ENCODE assay signal across 8 cellular contexts in the genomic region with DNA sequence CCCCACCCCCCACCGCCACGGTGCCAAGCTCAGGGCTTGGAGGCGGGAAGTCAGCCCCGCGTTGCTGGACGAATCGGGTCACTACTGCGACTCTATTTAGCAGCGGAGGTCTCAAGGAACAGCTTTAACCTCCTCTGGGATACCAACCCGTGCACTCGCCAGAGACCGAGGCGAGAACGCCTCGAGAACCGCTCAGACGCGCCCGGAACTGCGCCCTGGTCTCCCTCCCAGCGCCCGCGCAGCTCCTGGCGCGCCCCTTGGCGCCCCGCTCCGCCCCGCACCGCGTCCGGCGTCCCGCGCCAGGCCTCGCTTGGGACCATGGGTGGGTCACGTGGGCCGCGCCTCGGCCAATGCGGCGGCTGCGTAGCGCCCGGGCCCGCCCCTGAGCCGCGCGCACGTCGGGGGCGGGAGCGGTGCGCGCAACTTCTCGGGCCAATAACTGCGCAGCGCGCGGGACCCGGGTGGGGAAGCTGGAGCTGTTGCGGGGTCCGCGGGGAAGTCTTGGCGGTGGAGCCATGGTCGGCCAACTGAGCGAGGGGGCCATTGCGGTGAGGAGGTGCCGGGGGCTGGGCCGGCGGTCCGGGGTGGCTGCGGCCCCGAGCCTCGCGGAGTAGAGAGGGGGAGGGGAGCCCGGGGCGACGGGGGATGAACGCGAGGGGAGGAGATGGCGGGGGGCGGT. TPM values are rescaled to one million over a fixed set of nuclear protein-coding genes. Genes with fewer than 3 reads are reported as not detected.
A peak's percentile ranks its signal among the peaks of the same experiment; 100 is the strongest.
DNase-seq lines count a peak whose midpoint lies in the region; ATAC-seq, FAIRE-seq and TF ChIP-seq lines count a peak whose summit lies in the region.

A gene (plus strand): TSS at position 427 of the 679 bp plus-strand sequence. CDS start 89 bp downstream, at position 516.
A gene with protein sequence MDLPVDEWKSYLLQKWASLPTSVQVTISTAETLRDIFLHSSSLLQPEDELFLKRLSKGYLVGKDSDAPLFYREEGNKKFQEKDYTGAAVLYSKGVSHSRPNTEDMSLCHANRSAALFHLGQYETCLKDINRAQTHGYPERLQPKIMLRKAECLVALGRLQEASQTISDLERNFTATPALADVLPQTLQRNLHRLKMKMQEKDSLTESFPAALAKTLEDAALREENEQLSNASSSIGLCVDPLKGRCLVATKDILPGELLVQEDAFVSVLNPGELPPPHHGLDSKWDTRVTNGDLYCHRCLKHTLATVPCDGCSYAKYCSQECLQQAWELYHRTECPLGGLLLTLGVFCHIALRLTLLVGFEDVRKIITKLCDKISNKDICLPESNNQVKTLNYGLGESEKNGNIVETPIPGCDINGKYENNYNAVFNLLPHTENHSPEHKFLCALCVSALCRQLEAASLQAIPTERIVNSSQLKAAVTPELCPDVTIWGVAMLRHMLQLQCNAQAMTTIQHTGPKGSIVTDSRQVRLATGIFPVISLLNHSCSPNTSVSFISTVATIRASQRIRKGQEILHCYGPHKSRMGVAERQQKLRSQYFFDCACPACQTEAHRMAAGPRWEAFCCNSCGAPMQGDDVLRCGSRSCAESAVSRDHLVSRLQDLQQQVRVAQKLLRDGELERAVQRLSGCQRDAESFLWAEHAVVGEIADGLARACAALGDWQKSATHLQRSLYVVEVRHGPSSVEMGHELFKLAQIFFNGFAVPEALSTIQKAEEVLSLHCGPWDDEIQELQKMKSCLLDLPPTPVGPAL (minus strand): TSS at position 324 of the 679 bp plus-strand sequence. CDS start 1,908 bp downstream, outside the sequence.

- no peaks in the 10 kb centered on the region for H3K27me3 ChIP-seq in AG04450 (ENCODE audit: control insufficient read depth, insufficient read depth, low read length)

- DNase-seq in AG04450 (ENCODE audit: low read depth, low spot score) (peak; percentile 33), NCI-H345 (lab: John Stamatoyannopoulos, UW) (peak; percentile 85), kidney (peak; percentile 95)
- DNase-seq in central memory CD4-positive, alpha-beta T cell, result peak; percentile 88
- peak; percentile 73 to 88 (median 74) for DNase-seq in stimulated activated CD4-positive, alpha-beta T cell treated with anti-CD3 and anti-CD28 coated beads, Interleukin-12 subunit alpha, Interleukin-12 subunit beta, amount 100 ng/mL, for 48 hours (ENCODE audit: low read depth in 2 of 3, low spot score in 1 of 3)

- intact Hi-C loops in kidney (cut with DNase I), result no loop called here

- H3K27ac ChIP-seq in AG04450 (ENCODE audit: low read depth, low read length) (no peak within 1 kb of the TSS), kidney (ENCODE audit: low read depth in 2 of 2, low read length in 2 of 2) (peak within 1 kb of the TSS; percentile 67 to 76)

- peaks cover 6 to 7% of the 10 kb centered on the region in 2 donors for H3K4me1 ChIP-seq in kidney (ENCODE audit: control insufficient read depth in 1 of 2, insufficient read depth in 1 of 2, low read depth in 1 of 2, low read length in 2 of 2)

- peak; percentile 84 for ATAC-seq in GM18867 (IDR thresholded peaks at IDR 0.05; ENCODE audit: unreplicated experiment)
- peak; percentile 82 for ATAC-seq in HG03097 (IDR thresholded peaks at IDR 0.05; ENCODE audit: low FRiP score, unreplicated experiment)
- ATAC-seq in activated CD4-positive, CD25-positive, alpha-beta regulatory T cell treated with anti-CD3 and anti-CD28 coated beads, Interleukin-2, amount 50 U/mL, for 24 hours, result peak; percentile 90 to 95

- FAIRE-seq in kidney (lab: Jason Lieb, UNC), result no peak

- H3K9me3 ChIP-seq in AG04450 (ENCODE audit: control insufficient read depth, insufficient read depth, low read length) (no peaks in the 10 kb centered on the region), kidney (ENCODE audit: control insufficient read depth in 1 of 2, low read length in 2 of 2) (no peaks in the 10 kb centered on the region)

- H3K9ac ChIP-seq in kidney (ENCODE audit: low read length in 2 of 2), result peak within 1 kb of the TSS; percentile 88 to 93

- peaks cover 0 to 4% of the 10 kb centered on the region in 2 donors for H3K36me3 ChIP-seq in kidney (ENCODE audit: control insufficient read depth in 1 of 2, insufficient read depth in 2 of 2, low read length in 2 of 2)

- TF ChIP-seq CTCF in AG04450 (IDR thresholded peaks at IDR 0.05; ENCODE audit: low read depth, low read length), result no peak
- no peak for TF ChIP-seq CTCF in kidney (IDR thresholded peaks at IDR 0.05; ENCODE audit: borderline replicate concordance, extremely low read depth, insufficient read depth)

- POLR2A ChIA-PET in AG04450 (lab: Yijun Ruan, JAX), result interaction anchor here (1.2 to 1.8 kb wide), 2 partner anchors 111 to 113 kb away, joined by 4 to 6 read pairs; no protein-coding TSS in a partner anchor

- CTCF ChIA-PET in AG04450 (lab: Charles Lee), result interaction anchor here (0.7 kb wide), 1 partner anchor 35 kb away, joined by 11 read pairs; no protein-coding TSS in a partner anchor

- peak within 1 kb of the TSS; percentile 63 for H3K4me3 ChIP-seq in AG04450 (ENCODE audit: low read depth, low read length)
- H3K4me3 ChIP-seq in kidney (ENCODE audit: low read length in 2 of 2), result peak within 1 kb of the TSS; percentile 82 to 90

RNA-seq across cellular contexts. Expression of the first gene that starts in this region (rescaled TPM):
- polyA plus RNA-seq in AG04450 (2011; rRNA removed), result 52.3 and 56.4 TPM in 2 replicates
- 46.7 and 52.0 TPM in 2 replicates for polyA minus RNA-seq in AG04450 (2011; rRNA and poly(A)+ RNA removed)
- 89.0 TPM for total RNA-seq in kidney
- 26.1 TPM for polyA plus RNA-seq in kidney (ENCODE audit: insufficient read depth, low read depth, low replicate concordance)

RNA-seq across cellular contexts. Expression of the second gene that starts in this region (rescaled TPM):
- 5.6 and 5.7 TPM in 2 replicates for polyA plus RNA-seq in AG04450 (2011; rRNA removed)
- polyA minus RNA-seq in AG04450 (2011; rRNA and poly(A)+ RNA removed), result 9.8 and 11.6 TPM in 2 replicates
- total RNA-seq in kidney, result 12.2 TPM
- 3.4 TPM for polyA plus RNA-seq in kidney (ENCODE audit: insufficient read depth, low read depth, low replicate concordance)

Comparison
In these comparisons a context has a peak if more than half of its experiments do, and no peak if none do; other contexts are left out.
1. DNase-seq: peak in every context shown above with its lines; median percentile 95 in kidney; 88 in central memory CD4-positive, alpha-beta T cell; 85 in NCI-H345; 74 in stimulated activated CD4-positive, alpha-beta T cell treated with anti-CD3 and anti-CD28 coated beads, Interleukin-12 subunit alpha, Interleukin-12 subunit beta, amount 100 ng/mL, for 48 hours; 33 in AG04450.